1 cellular context compared by ENCODE assay signal in the genomic region with DNA sequence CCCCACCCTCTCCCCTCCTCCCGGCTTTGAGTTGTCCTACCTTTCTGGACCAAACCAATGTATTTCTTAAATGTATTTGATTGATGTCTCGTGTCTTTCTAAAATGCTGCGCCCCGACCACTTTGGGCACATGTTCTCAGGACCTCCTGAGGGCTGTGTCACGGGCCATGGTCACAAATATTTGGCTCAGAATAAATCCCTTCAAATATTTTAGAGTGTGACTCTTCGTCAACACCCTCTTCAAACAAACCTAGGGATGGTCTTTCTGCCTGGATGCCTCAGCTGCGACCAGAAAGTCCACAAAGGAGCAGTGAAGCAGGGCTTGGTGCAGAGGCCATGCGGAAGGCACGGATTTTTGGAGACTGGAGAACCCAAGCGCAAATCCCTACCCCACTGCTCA.
TF ChIP-seq lines count a peak whose summit lies in the region.

No MANE protein-coding gene starts in this region.

TF ChIP-seq in K562, 482 proteins besides CTCF, POLR2A, EP300 and RAD21 (continued from another document):
- no peak for TF ChIP-seq CLOCK (CRISPR knock-in tag; IDR thresholded peaks at IDR 0.05; ENCODE audit: borderline replicate concordance)
